In genomic region chr15:101081900-101082299, GRCh38 we compare ENCODE assay signal across 28 cellular contexts.
"Had no signal": no experiment of that assay in that cellular context is flagged by ENCODE, and none has a peak within 500 bp of the region (broad histone marks: within the 10 kb centered on the region; RNA-seq: fewer than 3 reads in every experiment).

No MANE protein-coding gene starts in this region.

- H3K9me3 Mint-ChIP-seq: activated CD4-positive, alpha-beta memory T cell treated with anti-CD3 and anti-CD28 coated beads, Interleukin-2, amount 10 ng/mL, durations not matched to agents 7 days and 5 days; activated naive CD4-positive, alpha-beta T cell treated with anti-CD3 and anti-CD28 coated beads, Interleukin-2, amount 10 ng/mL, durations not matched to agents 7 days and 5 days; activated naive CD8-positive, alpha-beta T cell treated with anti-CD3 and anti-CD28 coated beads, Interleukin-2, amount 10 ng/mL, durations not matched to agents 7 days and 5 days; activated T-cell treated with anti-CD3 and anti-CD28 coated beads, Interleukin-2, amount 50 U/mL, for 72 hours; activated T-helper 2 cell treated with anti-CD3 and anti-CD28 coated beads, Interferon-gamma antibody, Interleukin-2, Interleukin-4, amounts not matched to agents 10 μg/mL and 5 μg/mL and 100 μg/mL, durations not matched to agents 14 hours and 24 hours and 36 hours had no signal

- ATAC-seq: activated CD4-positive, alpha-beta T cell treated with anti-CD3 and anti-CD28 coated beads for 36 hours; activated T-cell treated with anti-CD3 and anti-CD28 coated beads, Interleukin-2, amount 50 U/mL, for 72 hours; T-helper 17 cell had no signal

- H3K4me1 ChIP-seq: adrenal gland, SJSA1 had no signal

- DNase-seq: activated CD4-positive, alpha-beta memory T cell treated with anti-CD3 and anti-CD28 coated beads, Interleukin-2, amount 10 ng/mL, durations not matched to agents 7 days and 5 days; activated CD4-positive, alpha-beta T cell treated with anti-CD3 and anti-CD28 coated beads for 36 hours; activated CD4-positive, alpha-beta T cell treated with anti-CD3 and anti-CD28 coated beads, Interleukin-2, amount 50 U/mL, for 1 hour; activated CD4-positive, CD25-positive, alpha-beta regulatory T cell; activated CD8-positive, alpha-beta memory T cell treated with anti-CD3 and anti-CD28 coated beads, Interleukin-2, amount 50 U/mL, for 4 hours; activated gamma-delta T cell treated with Interleukin-2 at 50 U/mL for 16 hours; activated naive CD4-positive, alpha-beta T cell treated with anti-CD3 and anti-CD28 coated beads, Interleukin-2, amount 10 ng/mL, durations not matched to agents 7 days and 5 days; activated naive CD8-positive, alpha-beta T cell treated with anti-CD3 and anti-CD28 coated beads, Interleukin-2, amount 10 ng/mL, durations not matched to agents 7 days and 5 days; activated T-cell treated with anti-CD3 and anti-CD28 coated beads, Interleukin-2, amount 50 U/mL, for 72 hours; adrenal gland; anterior cingulate cortex; cerebellar nuclear complex; Karpas-422; MM.1S; NCI-H1105; NCI-H1436; NCI-H1694 treated with DMSO at 0.1 percent for 48 hours; NCI-H2029 treated with DMSO at 0.1 percent for 48 hours; NCI-H345; NCI-H510A; NCI-H526 treated with DMSO at 0.1 percent for 48 hours; NCI-H82; Right ventricle myocardium superior; T-helper 17 cell; T-helper 9 cell had no signal

- H3K9me3 ChIP-seq: adrenal gland, SJSA1 had no signal

- H3K4me3 ChIP-seq: adrenal gland, SJSA1 had no signal

- H3K27ac ChIP-seq: adrenal gland, SJSA1 had no signal

- H3K27ac Mint-ChIP-seq: activated CD4-positive, alpha-beta memory T cell treated with anti-CD3 and anti-CD28 coated beads, Interleukin-2, amount 10 ng/mL, durations not matched to agents 7 days and 5 days; activated CD4-positive, alpha-beta T cell treated with anti-CD3 and anti-CD28 coated beads for 36 hours; activated naive CD4-positive, alpha-beta T cell treated with anti-CD3 and anti-CD28 coated beads, Interleukin-2, amount 10 ng/mL, durations not matched to agents 7 days and 5 days; activated naive CD8-positive, alpha-beta T cell treated with anti-CD3 and anti-CD28 coated beads, Interleukin-2, amount 10 ng/mL, durations not matched to agents 7 days and 5 days; activated T-cell treated with anti-CD3 and anti-CD28 coated beads, Interleukin-2, amount 50 U/mL, for 72 hours; activated T-helper 2 cell treated with anti-CD3 and anti-CD28 coated beads, Interferon-gamma antibody, Interleukin-2, Interleukin-4, amounts not matched to agents 10 μg/mL and 5 μg/mL and 100 μg/mL, durations not matched to agents 14 hours and 24 hours and 36 hours; T-helper 17 cell had no signal

- H3K36me3 ChIP-seq: adrenal gland, SJSA1 had no signal

- H3K36me3 Mint-ChIP-seq: activated naive CD4-positive, alpha-beta T cell treated with anti-CD3 and anti-CD28 coated beads, Interleukin-2, amount 10 ng/mL, durations not matched to agents 7 days and 5 days; activated naive CD8-positive, alpha-beta T cell treated with anti-CD3 and anti-CD28 coated beads, Interleukin-2, amount 10 ng/mL, durations not matched to agents 7 days and 5 days had no signal

- FAIRE-seq: TTC549 had no signal

- H3K27me3 ChIP-seq: adrenal gland, SJSA1 had no signal
